1 cellular context compared by ENCODE assay signal in the genomic region with DNA sequence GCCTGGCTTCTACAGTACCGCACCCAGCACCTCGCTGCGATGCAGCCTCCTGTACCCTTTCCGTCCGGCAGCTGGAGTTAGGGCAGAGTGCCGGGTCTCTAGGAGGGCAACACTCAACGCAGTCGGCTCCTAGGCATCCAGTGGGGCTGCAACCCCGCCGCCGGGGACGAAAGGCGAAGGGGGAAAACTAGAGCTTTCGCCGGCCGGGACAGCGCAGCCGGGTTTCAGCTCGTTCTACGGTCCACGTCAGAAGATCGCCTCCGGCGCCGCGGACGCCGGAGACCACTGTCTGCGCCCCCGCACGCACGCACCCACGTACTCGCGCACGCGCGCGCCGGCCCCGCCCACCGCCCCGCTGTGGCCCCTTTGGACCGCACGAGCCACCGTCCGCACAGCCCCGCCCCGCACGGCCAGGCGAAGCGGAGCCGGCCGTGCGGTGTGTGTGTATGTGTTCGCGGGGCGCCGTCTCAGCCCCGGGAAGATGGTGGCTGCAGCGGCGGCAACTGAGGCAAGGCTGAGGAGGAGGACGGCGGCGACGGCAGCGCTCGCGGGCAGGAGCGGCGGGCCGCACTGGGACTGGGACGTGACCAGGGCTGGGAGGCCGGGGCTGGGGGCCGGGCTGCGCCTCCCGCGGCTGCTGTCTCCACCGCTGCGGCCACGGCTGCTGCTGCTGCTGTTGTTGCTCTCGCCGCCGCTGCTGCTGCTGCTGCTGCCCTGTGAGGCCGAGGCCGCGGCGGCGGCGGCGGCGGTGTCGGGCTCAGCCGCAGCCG.
A peak's percentile ranks its signal among the peaks of the same experiment; 100 is the strongest.
TF ChIP-seq lines count a peak whose summit lies in the region.

Gene ATRN (plus strand): TSS at position 392 of the 770 bp plus-strand sequence. CDS start 90 bp downstream, at position 482.

TF ChIP-seq in HepG2, 621 proteins besides CTCF, POLR2A, EP300 and RAD21 (continued from another document and continues in another):
- TF ChIP-seq, protein P1, sequence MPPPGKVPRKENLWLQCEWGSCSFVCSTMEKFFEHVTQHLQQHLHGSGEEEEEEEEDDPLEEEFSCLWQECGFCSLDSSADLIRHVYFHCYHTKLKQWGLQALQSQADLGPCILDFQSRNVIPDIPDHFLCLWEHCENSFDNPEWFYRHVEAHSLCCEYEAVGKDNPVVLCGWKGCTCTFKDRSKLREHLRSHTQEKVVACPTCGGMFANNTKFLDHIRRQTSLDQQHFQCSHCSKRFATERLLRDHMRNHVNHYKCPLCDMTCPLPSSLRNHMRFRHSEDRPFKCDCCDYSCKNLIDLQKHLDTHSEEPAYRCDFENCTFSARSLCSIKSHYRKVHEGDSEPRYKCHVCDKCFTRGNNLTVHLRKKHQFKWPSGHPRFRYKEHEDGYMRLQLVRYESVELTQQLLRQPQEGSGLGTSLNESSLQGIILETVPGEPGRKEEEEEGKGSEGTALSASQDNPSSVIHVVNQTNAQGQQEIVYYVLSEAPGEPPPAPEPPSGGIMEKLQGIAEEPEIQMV (CRISPR knock-in tag; IDR thresholded peaks at IDR 0.05; ENCODE audit: low read depth), result peak; percentile 99
- TF ChIP-seq, protein P2, sequence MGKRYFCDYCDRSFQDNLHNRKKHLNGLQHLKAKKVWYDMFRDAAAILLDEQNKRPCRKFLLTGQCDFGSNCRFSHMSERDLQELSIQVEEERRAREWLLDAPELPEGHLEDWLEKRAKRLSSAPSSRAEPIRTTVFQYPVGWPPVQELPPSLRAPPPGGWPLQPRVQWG (CRISPR knock-in tag; IDR thresholded peaks at IDR 0.05; ENCODE audit: borderline replicate concordance, low read depth), result no peak; the same call in 1 of the 2 replicates
- TF ChIP-seq ZNF225 (CRISPR knock-in tag; IDR thresholded peaks at IDR 0.05), result peak; percentile 90
- peak; percentile 97; the same call in 1 of the 2 replicates for TF ChIP-seq SMAD1 (CRISPR knock-in tag; IDR thresholded peaks at IDR 0.05; ENCODE audit: borderline replicate concordance, low read depth)
- TF ChIP-seq NRL (CRISPR knock-in tag; IDR thresholded peaks at IDR 0.05; ENCODE audit: borderline replicate concordance), result peak; percentile 91
- peak; percentile 92; the same call in 1 of the 2 replicates for TF ChIP-seq ZBTB38 (CRISPR knock-in tag; IDR thresholded peaks at IDR 0.05)
- TF ChIP-seq LCORL (IDR thresholded peaks at IDR 0.05), result no peak
- peak; percentile 59; the same call in 1 of the 2 replicates for TF ChIP-seq LCORL (CRISPR knock-in tag; IDR thresholded peaks at IDR 0.05)
- TF ChIP-seq ZSCAN20 (CRISPR knock-in tag; IDR thresholded peaks at IDR 0.05; ENCODE audit: borderline replicate concordance), result peak; percentile 98; the same call in 1 of the 2 replicates
- peak; percentile 92 for TF ChIP-seq MAF1 (CRISPR knock-in tag; IDR thresholded peaks at IDR 0.05; ENCODE audit: borderline replicate concordance)
- TF ChIP-seq, protein P3, sequence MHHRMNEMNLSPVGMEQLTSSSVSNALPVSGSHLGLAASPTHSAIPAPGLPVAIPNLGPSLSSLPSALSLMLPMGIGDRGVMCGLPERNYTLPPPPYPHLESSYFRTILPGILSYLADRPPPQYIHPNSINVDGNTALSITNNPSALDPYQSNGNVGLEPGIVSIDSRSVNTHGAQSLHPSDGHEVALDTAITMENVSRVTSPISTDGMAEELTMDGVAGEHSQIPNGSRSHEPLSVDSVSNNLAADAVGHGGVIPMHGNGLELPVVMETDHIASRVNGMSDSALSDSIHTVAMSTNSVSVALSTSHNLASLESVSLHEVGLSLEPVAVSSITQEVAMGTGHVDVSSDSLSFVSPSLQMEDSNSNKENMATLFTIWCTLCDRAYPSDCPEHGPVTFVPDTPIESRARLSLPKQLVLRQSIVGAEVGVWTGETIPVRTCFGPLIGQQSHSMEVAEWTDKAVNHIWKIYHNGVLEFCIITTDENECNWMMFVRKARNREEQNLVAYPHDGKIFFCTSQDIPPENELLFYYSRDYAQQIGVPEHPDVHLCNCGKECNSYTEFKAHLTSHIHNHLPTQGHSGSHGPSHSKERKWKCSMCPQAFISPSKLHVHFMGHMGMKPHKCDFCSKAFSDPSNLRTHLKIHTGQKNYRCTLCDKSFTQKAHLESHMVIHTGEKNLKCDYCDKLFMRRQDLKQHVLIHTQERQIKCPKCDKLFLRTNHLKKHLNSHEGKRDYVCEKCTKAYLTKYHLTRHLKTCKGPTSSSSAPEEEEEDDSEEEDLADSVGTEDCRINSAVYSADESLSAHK (CRISPR knock-in tag; IDR thresholded peaks at IDR 0.05; ENCODE audit: borderline replicate concordance), result peak; percentile 75; the same call in 1 of the 2 replicates
- TF ChIP-seq, protein P4, sequence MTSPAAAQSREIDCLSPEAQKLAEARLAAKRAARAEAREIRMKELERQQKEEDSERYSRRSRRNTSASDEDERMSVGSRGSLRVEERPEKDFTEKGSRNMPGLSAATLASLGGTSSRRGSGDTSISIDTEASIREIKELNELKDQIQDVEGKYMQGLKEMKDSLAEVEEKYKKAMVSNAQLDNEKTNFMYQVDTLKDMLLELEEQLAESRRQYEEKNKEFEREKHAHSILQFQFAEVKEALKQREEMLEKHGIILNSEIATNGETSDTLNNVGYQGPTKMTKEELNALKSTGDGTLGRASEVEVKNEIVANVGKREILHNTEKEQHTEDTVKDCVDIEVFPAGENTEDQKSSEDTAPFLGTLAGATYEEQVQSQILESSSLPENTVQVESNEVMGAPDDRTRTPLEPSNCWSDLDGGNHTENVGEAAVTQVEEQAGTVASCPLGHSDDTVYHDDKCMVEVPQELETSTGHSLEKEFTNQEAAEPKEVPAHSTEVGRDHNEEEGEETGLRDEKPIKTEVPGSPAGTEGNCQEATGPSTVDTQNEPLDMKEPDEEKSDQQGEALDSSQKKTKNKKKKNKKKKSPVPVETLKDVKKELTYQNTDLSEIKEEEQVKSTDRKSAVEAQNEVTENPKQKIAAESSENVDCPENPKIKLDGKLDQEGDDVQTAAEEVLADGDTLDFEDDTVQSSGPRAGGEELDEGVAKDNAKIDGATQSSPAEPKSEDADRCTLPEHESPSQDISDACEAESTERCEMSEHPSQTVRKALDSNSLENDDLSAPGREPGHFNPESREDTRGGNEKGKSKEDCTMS (CRISPR knock-in tag; conservative IDR thresholded peaks at IDR 0.05), result no peak
- TF ChIP-seq ELF1 (CRISPR knock-in tag; IDR thresholded peaks at IDR 0.05), result peak; percentile 37; the same call in 1 of the 2 replicates
- TF ChIP-seq DPF2 (CRISPR knock-in tag; IDR thresholded peaks at IDR 0.05; ENCODE audit: borderline replicate concordance, low read depth), result peak; percentile 62; the same call in 1 of the 2 replicates
- TF ChIP-seq ZNF781 (CRISPR knock-in tag; IDR thresholded peaks at IDR 0.05; ENCODE audit: borderline replicate concordance, not compliant biosample characterization), result peak; percentile 90
- TF ChIP-seq, protein P5, sequence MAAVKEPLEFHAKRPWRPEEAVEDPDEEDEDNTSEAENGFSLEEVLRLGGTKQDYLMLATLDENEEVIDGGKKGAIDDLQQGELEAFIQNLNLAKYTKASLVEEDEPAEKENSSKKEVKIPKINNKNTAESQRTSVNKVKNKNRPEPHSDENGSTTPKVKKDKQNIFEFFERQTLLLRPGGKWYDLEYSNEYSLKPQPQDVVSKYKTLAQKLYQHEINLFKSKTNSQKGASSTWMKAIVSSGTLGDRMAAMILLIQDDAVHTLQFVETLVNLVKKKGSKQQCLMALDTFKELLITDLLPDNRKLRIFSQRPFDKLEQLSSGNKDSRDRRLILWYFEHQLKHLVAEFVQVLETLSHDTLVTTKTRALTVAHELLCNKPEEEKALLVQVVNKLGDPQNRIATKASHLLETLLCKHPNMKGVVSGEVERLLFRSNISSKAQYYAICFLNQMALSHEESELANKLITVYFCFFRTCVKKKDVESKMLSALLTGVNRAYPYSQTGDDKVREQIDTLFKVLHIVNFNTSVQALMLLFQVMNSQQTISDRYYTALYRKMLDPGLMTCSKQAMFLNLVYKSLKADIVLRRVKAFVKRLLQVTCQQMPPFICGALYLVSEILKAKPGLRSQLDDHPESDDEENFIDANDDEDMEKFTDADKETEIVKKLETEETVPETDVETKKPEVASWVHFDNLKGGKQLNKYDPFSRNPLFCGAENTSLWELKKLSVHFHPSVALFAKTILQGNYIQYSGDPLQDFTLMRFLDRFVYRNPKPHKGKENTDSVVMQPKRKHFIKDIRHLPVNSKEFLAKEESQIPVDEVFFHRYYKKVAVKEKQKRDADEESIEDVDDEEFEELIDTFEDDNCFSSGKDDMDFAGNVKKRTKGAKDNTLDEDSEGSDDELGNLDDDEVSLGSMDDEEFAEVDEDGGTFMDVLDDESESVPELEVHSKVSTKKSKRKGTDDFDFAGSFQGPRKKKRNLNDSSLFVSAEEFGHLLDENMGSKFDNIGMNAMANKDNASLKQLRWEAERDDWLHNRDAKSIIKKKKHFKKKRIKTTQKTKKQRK (IDR thresholded peaks at IDR 0.05; ENCODE audit: low read length), result no peak
- peak; percentile 94 for TF ChIP-seq KDM2A (CRISPR knock-in tag; IDR thresholded peaks at IDR 0.05; ENCODE audit: borderline replicate concordance, low read depth)
- no peak for TF ChIP-seq CBX2 (IDR thresholded peaks at IDR 0.05; ENCODE audit: low read depth, low read length)
- TF ChIP-seq CBX2 (CRISPR knock-in tag; IDR thresholded peaks at IDR 0.05; ENCODE audit: low read depth), result 0 out of 2 replicates have a peak, but pooled peaks have one; percentile 67
- no peak; the same call in 1 of the 2 replicates for TF ChIP-seq ZMYM2 (CRISPR knock-in tag; IDR thresholded peaks at IDR 0.05)
- TF ChIP-seq, protein P6, sequence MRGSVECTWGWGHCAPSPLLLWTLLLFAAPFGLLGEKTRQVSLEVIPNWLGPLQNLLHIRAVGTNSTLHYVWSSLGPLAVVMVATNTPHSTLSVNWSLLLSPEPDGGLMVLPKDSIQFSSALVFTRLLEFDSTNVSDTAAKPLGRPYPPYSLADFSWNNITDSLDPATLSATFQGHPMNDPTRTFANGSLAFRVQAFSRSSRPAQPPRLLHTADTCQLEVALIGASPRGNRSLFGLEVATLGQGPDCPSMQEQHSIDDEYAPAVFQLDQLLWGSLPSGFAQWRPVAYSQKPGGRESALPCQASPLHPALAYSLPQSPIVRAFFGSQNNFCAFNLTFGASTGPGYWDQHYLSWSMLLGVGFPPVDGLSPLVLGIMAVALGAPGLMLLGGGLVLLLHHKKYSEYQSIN (CRISPR knock-in tag; IDR thresholded peaks at IDR 0.05; ENCODE audit: borderline replicate concordance), result peak; percentile 93
- peak; percentile 94 for TF ChIP-seq ZNF616 (CRISPR knock-in tag; IDR thresholded peaks at IDR 0.05; ENCODE audit: low read depth)
- TF ChIP-seq ZNF362 (CRISPR knock-in tag; IDR thresholded peaks at IDR 0.05; ENCODE audit: borderline replicate concordance), result peak; percentile 77; the same call in 1 of the 2 replicates
- TF ChIP-seq, protein P7, sequence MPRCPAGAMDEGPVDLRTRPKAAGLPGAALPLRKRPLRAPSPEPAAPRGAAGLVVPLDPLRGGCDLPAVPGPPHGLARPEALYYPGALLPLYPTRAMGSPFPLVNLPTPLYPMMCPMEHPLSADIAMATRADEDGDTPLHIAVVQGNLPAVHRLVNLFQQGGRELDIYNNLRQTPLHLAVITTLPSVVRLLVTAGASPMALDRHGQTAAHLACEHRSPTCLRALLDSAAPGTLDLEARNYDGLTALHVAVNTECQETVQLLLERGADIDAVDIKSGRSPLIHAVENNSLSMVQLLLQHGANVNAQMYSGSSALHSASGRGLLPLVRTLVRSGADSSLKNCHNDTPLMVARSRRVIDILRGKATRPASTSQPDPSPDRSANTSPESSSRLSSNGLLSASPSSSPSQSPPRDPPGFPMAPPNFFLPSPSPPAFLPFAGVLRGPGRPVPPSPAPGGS (CRISPR knock-in tag; IDR thresholded peaks at IDR 0.05), result peak; percentile 98
- peak; percentile 66; the same call in 1 of the 2 replicates for TF ChIP-seq SOX5 (CRISPR knock-in tag; IDR thresholded peaks at IDR 0.05; ENCODE audit: borderline replicate concordance)
- TF ChIP-seq YY1 (IDR thresholded peaks at IDR 0.05; ENCODE audit: insufficient read depth, insufficient replicate concordance, low read depth, low read length), result peak; percentile 89
- no peak; the same call in 1 of the 2 replicates for TF ChIP-seq HNRNPUL1 (IDR thresholded peaks at IDR 0.05; ENCODE audit: low read depth, low read length)
- TF ChIP-seq ZNF235 (CRISPR knock-in tag; IDR thresholded peaks at IDR 0.05; ENCODE audit: borderline replicate concordance), result peak; percentile 99
- TF ChIP-seq GTF3A (CRISPR knock-in tag; conservative IDR thresholded peaks at IDR 0.05), result peak; percentile 98
- no peak for TF ChIP-seq ZNF3 (CRISPR knock-in tag; IDR thresholded peaks at IDR 0.05)
- TF ChIP-seq ZNF432 (CRISPR knock-in tag; IDR thresholded peaks at IDR 0.05; ENCODE audit: borderline replicate concordance), result 0 out of 2 replicates have a peak, but pooled peaks have one; percentile 88
- TF ChIP-seq KDM5A (IDR thresholded peaks at IDR 0.05; ENCODE audit: borderline replicate concordance, low read length), result peak; percentile 95
- peak; percentile 29; the same call in 1 of the 2 replicates for TF ChIP-seq GATAD2A (CRISPR knock-in tag; IDR thresholded peaks at IDR 0.05)
- TF ChIP-seq ZMYM3 (CRISPR knock-in tag; IDR thresholded peaks at IDR 0.05), result peak; percentile 56; the same call in 1 of the 2 replicates
- TF ChIP-seq PHF5A (CRISPR knock-in tag; IDR thresholded peaks at IDR 0.05; ENCODE audit: low read depth, unreplicated experiment), result peak; percentile 97
- 0 out of 2 replicates have a peak, but pooled peaks have one; percentile 43 for TF ChIP-seq ZNF224 (CRISPR knock-in tag; IDR thresholded peaks at IDR 0.05)
- 0 out of 2 replicates have a peak, but pooled peaks have one; percentile 64 for TF ChIP-seq ZNF383 (CRISPR knock-in tag; IDR thresholded peaks at IDR 0.05; ENCODE audit: borderline replicate concordance)
- TF ChIP-seq ZNF333 (CRISPR knock-in tag; IDR thresholded peaks at IDR 0.05; ENCODE audit: borderline replicate concordance), result peak; percentile 70; the same call in 1 of the 2 replicates
- TF ChIP-seq ZNF264 (CRISPR knock-in tag; IDR thresholded peaks at IDR 0.05), result no peak
- no peak for TF ChIP-seq ZKSCAN5 (CRISPR knock-in tag; IDR thresholded peaks at IDR 0.05)
- no peak for TF ChIP-seq NFE2 (CRISPR knock-in tag; IDR thresholded peaks at IDR 0.05)
- TF ChIP-seq NBN (conservative IDR thresholded peaks at IDR 0.05), result no peak
- TF ChIP-seq NONO (IDR thresholded peaks at IDR 0.05), result no peak
- TF ChIP-seq NONO (CRISPR knock-in tag; conservative IDR thresholded peaks at IDR 0.05), result peak; percentile 100
- no peak for TF ChIP-seq ZNF17 (CRISPR knock-in tag; IDR thresholded peaks at IDR 0.05)
- TF ChIP-seq ARNTL (CRISPR knock-in tag; IDR thresholded peaks at IDR 0.05), result peak; percentile 85
- TF ChIP-seq KDM6A (CRISPR knock-in tag; IDR thresholded peaks at IDR 0.05; ENCODE audit: low read depth), result peak; percentile 62
- TF ChIP-seq RFX5 (IDR thresholded peaks at IDR 0.05; ENCODE audit: low read depth, low read length), result 0 out of 2 replicates have a peak, but pooled peaks have one; percentile 7
- TF ChIP-seq ZNF713 (CRISPR knock-in tag; IDR thresholded peaks at IDR 0.05), result peak; percentile 100
- peak; percentile 79 for TF ChIP-seq ZNF430 (CRISPR knock-in tag; IDR thresholded peaks at IDR 0.05)
- no peak for TF ChIP-seq ATM (IDR thresholded peaks at IDR 0.05; ENCODE audit: borderline replicate concordance)
- TF ChIP-seq ZNF552 (CRISPR knock-in tag; IDR thresholded peaks at IDR 0.05; ENCODE audit: borderline replicate concordance), result peak; percentile 96
- no peak; the same call in 1 of the 2 replicates for TF ChIP-seq CENPX (CRISPR knock-in tag; IDR thresholded peaks at IDR 0.05)
